In the genomic region with DNA sequence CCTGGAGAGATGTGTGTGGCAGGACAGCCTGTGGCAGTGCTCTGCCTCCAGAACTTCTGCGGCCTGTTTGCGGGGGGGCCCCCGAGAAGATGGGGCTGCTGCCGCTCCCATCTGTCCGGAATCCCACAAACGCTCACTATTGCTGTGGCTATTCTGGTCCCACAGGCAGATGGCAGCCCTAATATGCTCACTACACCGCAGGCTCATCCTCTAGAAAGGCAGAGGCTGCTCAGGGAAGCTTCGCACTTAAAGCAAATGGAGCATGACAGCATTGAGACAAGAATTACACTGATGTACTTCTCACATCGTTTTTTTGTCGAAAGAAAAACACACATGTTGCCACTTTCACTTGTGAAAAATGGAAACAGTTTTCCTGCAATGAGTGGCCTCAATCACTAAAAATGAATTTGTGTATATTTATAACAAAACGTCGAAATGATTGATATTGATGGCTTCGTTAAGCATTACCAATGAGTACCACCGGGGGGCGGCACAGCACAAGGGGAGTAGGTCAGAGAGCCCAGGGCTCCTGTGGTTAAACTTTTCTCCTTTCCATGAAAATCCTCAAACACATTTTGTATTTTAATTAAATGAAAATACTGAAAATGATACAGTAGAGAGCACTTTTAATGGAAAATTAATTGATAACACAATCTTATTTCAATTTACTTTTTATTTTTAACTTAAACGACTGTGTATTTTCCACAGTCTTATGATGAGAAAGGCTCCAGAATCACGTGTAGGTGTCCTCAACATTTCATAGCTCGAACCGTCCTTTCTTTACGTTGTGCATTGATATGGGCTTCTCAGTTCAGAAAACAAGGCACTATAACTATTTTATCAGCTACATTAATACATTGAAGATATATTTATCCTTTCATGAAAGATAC, we compare ENCODE assay signal across 9 cellular contexts.
DNase-seq lines count a peak whose midpoint lies in the region; ATAC-seq and TF ChIP-seq lines count a peak whose summit lies in the region.
"Had no signal": no experiment of that assay in that cellular context is flagged by ENCODE, and none has a peak within 500 bp of the region (broad histone marks: within the 10 kb centered on the region; RNA-seq: fewer than 3 reads in every experiment).

No MANE protein-coding gene starts in this region.

- H3K36me3 ChIP-seq in OCI-LY1 (ENCODE audit: insufficient read depth, low read length): no peaks in the 10 kb centered on the region

- no peaks in the 10 kb centered on the region for H3K4me1 ChIP-seq in OCI-LY1 (ENCODE audit: insufficient read depth, low read length, severe bottlenecking)

- peaks cover 8% of the 10 kb centered on the region for H3K4me1 Mint-ChIP-seq in Calu3 (ENCODE audit: low read depth, unreplicated experiment)
- H3K4me1 Mint-ChIP-seq in brain: peaks cover 54% of the 10 kb centered on the region

- intact Hi-C loops in Calu3 (cut with micrococcal nuclease; ENCODE audit: unreplicated experiment): loop anchor here (1.0 kb wide), 1 partner anchor 288 kb away; no protein-coding TSS in a partner anchor

- no peaks in the 10 kb centered on the region for H3K27me3 Mint-ChIP-seq in Calu3 (ENCODE audit: unreplicated experiment)
- H3K27me3 Mint-ChIP-seq in brain: no peaks in the 10 kb centered on the region

- no peaks in the 10 kb centered on the region for H3F3A ChIP-seq in OCI-LY1 (ENCODE audit: insufficient read depth, low read length)

- H3K79me2 ChIP-seq in OCI-LY1 (ENCODE audit: insufficient read depth, low read length): no peaks in the 10 kb centered on the region

- H3K36me3 Mint-ChIP-seq in Calu3 (ENCODE audit: insufficient read depth, unreplicated experiment) (peaks cover 15% of the 10 kb centered on the region), brain (peaks cover 16% of the 10 kb centered on the region)
- H3K36me3 Mint-ChIP-seq: T-cell had no signal

- no peak overlapping the region for H3K27ac Mint-ChIP-seq in Calu3 (ENCODE audit: unreplicated experiment)
- peak overlapping the region in 4 of 5 experiments; percentile 70 to 89 (median 76) for H3K27ac Mint-ChIP-seq in brain
- H3K27ac Mint-ChIP-seq: T-cell had no signal

- no peaks in the 10 kb centered on the region for H3K9me2 ChIP-seq in OCI-LY1 (ENCODE audit: low read depth, low read length)

- no peak overlapping the region for H3K9ac ChIP-seq in OCI-LY1 (ENCODE audit: low read length)

- DNase-seq in Calu3: peak; percentile 81
- peak; percentile 44 for DNase-seq in HK-2 (ENCODE audit: unreplicated experiment)
- DNase-seq in inferior parietal cortex (ENCODE audit: extremely low spot score): peak; percentile 85
- peak; percentile 57 to 61 for DNase-seq in stimulated activated CD4-positive, alpha-beta T cell treated with anti-CD3 and anti-CD28 coated beads, Interleukin-2, amount 100 ng/mL, for 48 hours

- H3K27me3 ChIP-seq in OCI-LY1 (ENCODE audit: insufficient read depth, low read length): no peaks in the 10 kb centered on the region

- no peak overlapping the region for H3K27ac ChIP-seq in OCI-LY1 (ENCODE audit: low read depth, low read length, poor library complexity, severe bottlenecking)

- H3K9me3 ChIP-seq in OCI-LY1 (ENCODE audit: low read length): no peaks in the 10 kb centered on the region; the same call in 1 of the 2 replicates

- H3K4me3 ChIP-seq in OCI-LY1 (ENCODE audit: low read depth, low read length, poor library complexity, severe bottlenecking): no peak overlapping the region

- ATAC-seq in HG02571 (IDR thresholded peaks at IDR 0.05; ENCODE audit: unreplicated experiment) (no peak), HG02840 (IDR thresholded peaks at IDR 0.05; ENCODE audit: low FRiP score, unreplicated experiment) (no peak)
- ATAC-seq: T-cell had no signal

- no peak overlapping the region for H2AFZ ChIP-seq in OCI-LY1 (ENCODE audit: low read length)

- TF ChIP-seq CTCF in Calu3 (IDR thresholded peaks at IDR 0.05; ENCODE audit: unreplicated experiment) (peak; percentile 75), OCI-LY1 (IDR thresholded peaks at IDR 0.05; ENCODE audit: low read length) (peak; percentile 85), brain (conservative IDR thresholded peaks at IDR 0.05) (peak; percentile 99)

- H3K9me3 Mint-ChIP-seq in Calu3 (ENCODE audit: low read depth, unreplicated experiment): no peaks in the 10 kb centered on the region
- H3K9me3 Mint-ChIP-seq in brain: no peaks in the 10 kb centered on the region
- H3K9me3 Mint-ChIP-seq: T-cell had no signal

- no peak overlapping the region for H3K4me2 ChIP-seq in OCI-LY1 (ENCODE audit: low read length)

- H4K20me1 ChIP-seq in OCI-LY1 (ENCODE audit: insufficient read depth, low read length): no peaks in the 10 kb centered on the region

- CTCF ChIA-PET in Calu3 (lab: Charles Lee): interaction anchor here (0.9 to 1.5 kb wide), 2 partner anchors 15 to 288 kb away, joined by 4 to 11 read pairs; no protein-coding TSS in a partner anchor

- no TSS peak for BruUV-seq in Calu3 (replicated peaks; lab: Mats Ljungman, UMichigan)

- H3K4me3 Mint-ChIP-seq in Calu3 (ENCODE audit: low read depth, unreplicated experiment) (no peak overlapping the region), brain (peak overlapping the region in 2 of 5 experiments; percentile 6 to 64)
- H3K4me3 Mint-ChIP-seq: T-cell had no signal
